12 cellular contexts compared by ENCODE assay signal in genomic region chr1:156112276-156113137, GRCh38. TPM values are rescaled to one million over a fixed set of nuclear protein-coding genes. Genes with fewer than 3 reads are reported as not detected.
A peak's percentile ranks its signal among the peaks of the same experiment; 100 is the strongest.
DNase-seq lines count a peak whose midpoint lies in the region; ATAC-seq and TF ChIP-seq lines count a peak whose summit lies in the region.
"Had no signal": no experiment of that assay in that cellular context is flagged by ENCODE, and none has a peak within 500 bp of the region (broad histone marks: within the 10 kb centered on the region; RNA-seq: fewer than 3 reads in every experiment).

No MANE protein-coding gene starts in this region.

- H3K9ac ChIP-seq in H9 (ENCODE audit: extremely low read depth, insufficient read length, low read length) (no peak overlapping the region), PC-3 (ENCODE audit: low read length) (no peak overlapping the region)

- no peak overlapping the region for H3K23ac ChIP-seq in H9 (ENCODE audit: insufficient read length, low read depth, low read length)

- H3K4me2 ChIP-seq in H9 (ENCODE audit: insufficient read depth, insufficient read length, low read length) (no peak overlapping the region), PC-3 (ENCODE audit: low read length) (no peak overlapping the region)

- no peak overlapping the region for H2BK20ac ChIP-seq in H9 (ENCODE audit: low read depth, low read length, poor library complexity, severe bottlenecking)

- TF ChIP-seq CTCF in H9 (conservative IDR thresholded peaks at IDR 0.05) = no peak
- TF ChIP-seq CTCF in WERI-Rb-1 (IDR thresholded peaks at IDR 0.05; ENCODE audit: low read depth, low read length) = no peak
- TF ChIP-seq CTCF in PC-3 (conservative IDR thresholded peaks at IDR 0.05; ENCODE audit: low read depth, low read length) = no peak
- no peak for TF ChIP-seq CTCF in lower lobe of right lung (IDR thresholded peaks at IDR 0.05)

- H3T11ph ChIP-seq in H9 (ENCODE audit: low read length) = no peak overlapping the region

- H4K5ac ChIP-seq in H9 (ENCODE audit: insufficient read length, low read depth, low read length) = no peak overlapping the region

- ATAC-seq in stimulated activated effector memory CD8-positive, alpha-beta T cell treated with anti-CD3 and anti-CD28 coated beads, Interleukin-12 subunit alpha, Interleukin-12 subunit beta, amount 100 ng/mL, for 72 hours = no peak
- no peak for ATAC-seq in PC-3
- ATAC-seq in GM19351 (IDR thresholded peaks at IDR 0.05; ENCODE audit: unreplicated experiment) = no peak
- no peak for ATAC-seq in lower lobe of right lung

- H3K9me3 ChIP-seq in H9 (ENCODE audit: control insufficient read depth, low read depth, low read length) (no peaks in the 10 kb centered on the region), WERI-Rb-1 (ENCODE audit: severe bottlenecking) (no peaks in the 10 kb centered on the region), PC-3 (ENCODE audit: low read length) (no peaks in the 10 kb centered on the region), lower lobe of right lung (no peaks in the 10 kb centered on the region)

- CTCF ChIA-PET in PC-3 (lab: Charles Lee) = no interaction called here

- H3K27ac ChIP-seq in H9 (ENCODE audit: insufficient read length, low read depth, low read length) (no peak overlapping the region), WERI-Rb-1 (peak overlapping the region; percentile 19), PC-3 (ENCODE audit: low read length) (no peak overlapping the region), lower lobe of right lung (no peak overlapping the region)

- H3K36me3 ChIP-seq in WERI-Rb-1 (peaks cover 5% of the 10 kb centered on the region; the same call in 1 of the 2 replicates), PC-3 (ENCODE audit: low read depth, low read length) (peaks cover 5% of the 10 kb centered on the region; the same call in 1 of the 2 replicates), lower lobe of right lung (no peaks in the 10 kb centered on the region)

- no peak overlapping the region for H2AK5ac ChIP-seq in H9 (ENCODE audit: insufficient read length, low read length)

- H2BK120ac ChIP-seq in H9 (ENCODE audit: low read depth, low read length, poor library complexity, severe bottlenecking) = no peak overlapping the region

- no peaks in the 10 kb centered on the region for H3K9me2 ChIP-seq in PC-3 (replicated peaks; ENCODE audit: low read length)

- H3K27me3 ChIP-seq in H9 (ENCODE audit: insufficient read depth, low read length) (no peaks in the 10 kb centered on the region), WERI-Rb-1 (ENCODE audit: insufficient read depth, low read depth, severe bottlenecking) (no peaks in the 10 kb centered on the region), PC-3 (ENCODE audit: low read length) (no peaks in the 10 kb centered on the region), lower lobe of right lung (ENCODE audit: low read depth) (no peaks in the 10 kb centered on the region)

- no peak overlapping the region for H4K8ac ChIP-seq in H9 (replicated peaks; ENCODE audit: insufficient read length, low read depth, low read length)

- H2AFZ ChIP-seq in H9 (ENCODE audit: low read length) = no peak overlapping the region
- H2AFZ ChIP-seq in PC-3 (ENCODE audit: low read length) = no peak overlapping the region

- H3K18ac ChIP-seq in H9 (ENCODE audit: insufficient read length, low read depth, low read length) = no peak overlapping the region

- WGBS in H9 (ENCODE audit: extremely low coverage, insufficient read length, low lambda C conversion rate) = no CpG with 5 or more reads among the region's 10 CpGs

- H3K36me3 Mint-ChIP-seq in H9 (ENCODE audit: insufficient read depth in 1 of 3, low read depth in 3 of 3) = peaks cover 0 to 2% (median 0%) of the 10 kb centered on the region in 3 experiments; a peak in 1 of 7 replicates
- H3K36me3 Mint-ChIP-seq in immature natural killer cell = no peaks in the 10 kb centered on the region
- H3K36me3 Mint-ChIP-seq in stimulated activated effector memory CD8-positive, alpha-beta T cell treated with anti-CD3 and anti-CD28 coated beads, Interleukin-12 subunit alpha, Interleukin-12 subunit beta, amount 100 ng/mL, for 72 hours = peaks cover 43% of the 10 kb centered on the region

- no peak overlapping the region for H2BK5ac ChIP-seq in H9 (ENCODE audit: insufficient read length, low read length)

- no peaks in the 10 kb centered on the region for H3K79me2 ChIP-seq in H9 (ENCODE audit: insufficient read depth, low read length)
- peaks cover 30% of the 10 kb centered on the region for H3K79me2 ChIP-seq in PC-3 (ENCODE audit: low read length)

- H4K91ac ChIP-seq in H9 (ENCODE audit: insufficient read length, low read depth, low read length) = no peak overlapping the region

- H4K20me1 ChIP-seq in H9 (ENCODE audit: control insufficient read depth, insufficient read depth, insufficient read length) = no peaks in the 10 kb centered on the region
- H4K20me1 ChIP-seq in PC-3 (ENCODE audit: low read length) = peaks cover 24% of the 10 kb centered on the region

- H3K56ac ChIP-seq in H9 (ENCODE audit: insufficient read length, low read depth, low read length) = no peak overlapping the region

- H3K79me1 ChIP-seq in H9 (ENCODE audit: insufficient read depth, low read depth, low read length, poor library complexity, severe bottlenecking) = no peaks in the 10 kb centered on the region

- no peak overlapping the region for H3K4ac ChIP-seq in H9 (ENCODE audit: low read depth, low read length)

- peaks cover 13% of the 10 kb centered on the region for H3K23me2 ChIP-seq in H9 (ENCODE audit: insufficient read length, low read depth, low read length, poor library complexity, severe bottlenecking)

- peaks cover 31 to 48% of the 10 kb centered on the region in 2 experiments for H3K4me1 Mint-ChIP-seq in H9
- peaks cover 17 to 23% of the 10 kb centered on the region in 2 donors for H3K4me1 Mint-ChIP-seq in immature natural killer cell
- H3K4me1 Mint-ChIP-seq in stimulated activated effector memory CD8-positive, alpha-beta T cell treated with anti-CD3 and anti-CD28 coated beads, Interleukin-12 subunit alpha, Interleukin-12 subunit beta, amount 100 ng/mL, for 72 hours = peaks cover 55% of the 10 kb centered on the region

- no peaks in the 10 kb centered on the region for H3F3A ChIP-seq in PC-3 (ENCODE audit: low read length, unreplicated experiment)

- H3K14ac ChIP-seq in H9 (ENCODE audit: insufficient read depth, low read length) = no peak overlapping the region

- peak overlapping the region; percentile 8 for H2BK12ac ChIP-seq in H9 (ENCODE audit: insufficient read length, low read depth, low read length)

- H3K4me3 ChIP-seq in WERI-Rb-1 (ENCODE audit: low read depth, low read length) (no peak overlapping the region), PC-3 (ENCODE audit: low read length) (no peak overlapping the region), lower lobe of right lung (no peak overlapping the region)

- POLR2A ChIA-PET in PC-3 (lab: Charles Lee; ENCODE audit: unreplicated experiment) = interaction anchor here (1.2 kb wide), 1 partner anchor 14 kb away, joined by 8 read pairs; no protein-coding TSS in a partner anchor

- H2BK15ac ChIP-seq in H9 (ENCODE audit: low read depth, low read length) = no peak overlapping the region

- no peaks in the 10 kb centered on the region; a peak in 1 of 5 replicates for H3K9me3 Mint-ChIP-seq in H9
- H3K9me3 Mint-ChIP-seq in immature natural killer cell = no peaks in the 10 kb centered on the region
- no peaks in the 10 kb centered on the region for H3K9me3 Mint-ChIP-seq in stimulated activated effector memory CD8-positive, alpha-beta T cell treated with anti-CD3 and anti-CD28 coated beads, Interleukin-12 subunit alpha, Interleukin-12 subunit beta, amount 100 ng/mL, for 72 hours
- H3K9me3 Mint-ChIP-seq: nephron progenitor cell had no signal

- no peak for DNase-seq in H9
- DNase-seq in WERI-Rb-1 = peak; percentile 60
- no peak for DNase-seq in immature natural killer cell
- DNase-seq in stimulated activated effector memory CD8-positive, alpha-beta T cell treated with anti-CD3 and anti-CD28 coated beads, Interleukin-12 subunit alpha, Interleukin-12 subunit beta, amount 100 ng/mL, for 72 hours (ENCODE audit: low spot score in 2 of 2) = no peak
- DNase-seq in PC-3 = no peak
- DNase-seq in UCSD-AML1 (lab: John Stamatoyannopoulos, UW; ENCODE audit: unreplicated experiment) = no peak
- DNase-seq in lower lobe of right lung = no peak
- DNase-seq: activated CD4-positive, alpha-beta T cell treated with anti-CD3 and anti-CD28 coated beads, Interleukin-2, amount 50 U/mL, for 48 hours; MM.1S; NCI-H345; nephron progenitor cell had no signal

- H3K4me1 ChIP-seq in H9 (ENCODE audit: insufficient read depth, low read length) (0 out of 2 replicates have a peak, but pooled peaks cover under 1% of the 10 kb centered on the region), PC-3 (ENCODE audit: insufficient read depth, low read length) (peaks cover 34% of the 10 kb centered on the region), lower lobe of right lung (peaks cover 19% of the 10 kb centered on the region)

- peak overlapping the region in 2 of 3 experiments; percentile 20 to 36; a peak in 1 of 7 replicates for H3K27ac Mint-ChIP-seq in H9
- peak overlapping the region in 4 of 6 donors; percentile 62 to 86 (median 76) for H3K27ac Mint-ChIP-seq in immature natural killer cell
- H3K27ac Mint-ChIP-seq in stimulated activated effector memory CD8-positive, alpha-beta T cell treated with anti-CD3 and anti-CD28 coated beads, Interleukin-12 subunit alpha, Interleukin-12 subunit beta, amount 100 ng/mL, for 72 hours = peak overlapping the region; percentile 94
- H3K27ac Mint-ChIP-seq: nephron progenitor cell had no signal

- intact Hi-C loops in PC-3 (cut with micrococcal nuclease) (no loop called here), lower lobe of right lung (cut with DNase I) (no loop called here)

- H3K27me3 Mint-ChIP-seq in H9 (ENCODE audit: low read depth) (peaks cover 11% of the 10 kb centered on the region), immature natural killer cell (ENCODE audit: low read depth in 3 of 3) (peaks cover 8 to 23% (median 13%) of the 10 kb centered on the region in 3 donors)

- H3K4me3 Mint-ChIP-seq in H9 (no peak overlapping the region; a peak in 1 of 5 replicates), immature natural killer cell (no peak overlapping the region)
- H3K4me3 Mint-ChIP-seq in stimulated activated effector memory CD8-positive, alpha-beta T cell treated with anti-CD3 and anti-CD28 coated beads, Interleukin-12 subunit alpha, Interleukin-12 subunit beta, amount 100 ng/mL, for 72 hours = peak overlapping the region; percentile 91

- no TSS peak for BruUV-seq in PC-3 (replicated peaks; lab: Mats Ljungman, UMichigan)

RNA-seq across cellular contexts. Expression of gene LMNA, which starts 2.0 kb away (rescaled TPM):
- total RNA-seq in H9 (2021) (51.0 and 52.7 TPM in 2 replicates), PC-3 (2014; rRNA removed) (864 and 1,095 TPM in 2 replicates), lower lobe of right lung (235 TPM)
- polyA plus RNA-seq in immature natural killer cell = 10 to 100 TPM in 2 of 3 donors, 1 to 10 TPM in 1; 4.4 to 14.0 (median 10.3) TPM

RNA-seq across cellular contexts. Expression of gene MEX3A, which starts 30.2 kb away (rescaled TPM):
- total RNA-seq in H9 (2021) (64.6 and 68.0 TPM in 2 replicates), PC-3 (2014; rRNA removed) (12.9 and 14.7 TPM in 2 replicates), lower lobe of right lung (0.74 TPM)
- polyA plus RNA-seq in immature natural killer cell = not detected

RNA-seq across cellular contexts. Expression of gene SEMA4A, which starts 40.9 kb away (rescaled TPM):
- total RNA-seq in H9 (2021) = 11.1 and 11.8 TPM in 2 replicates
- 10 to 100 TPM in 1 of 3 donors, 1 to 10 TPM in 2; 2.5 to 12.4 (median 3.2) TPM for polyA plus RNA-seq in immature natural killer cell
- 5.8 and 13.1 TPM in 2 replicates for total RNA-seq in PC-3 (2014; rRNA removed)
- 28.9 TPM for total RNA-seq in lower lobe of right lung

RNA-seq across cellular contexts. Expression of gene RAB25, which starts 51.5 kb away (rescaled TPM):
- 42.8 and 43.1 TPM in 2 replicates for total RNA-seq in H9 (2021)
- polyA plus RNA-seq in immature natural killer cell = not detected
- 18.1 and 18.5 TPM in 2 replicates for total RNA-seq in PC-3 (2014; rRNA removed)
- 58.0 TPM for total RNA-seq in lower lobe of right lung

RNA-seq across cellular contexts. Expression of gene LAMTOR2, which starts 57.9 kb away (rescaled TPM):
- total RNA-seq in H9 (2021) (50.6 and 55.0 TPM in 2 replicates), PC-3 (2014; rRNA removed) (130 TPM in 2 replicates), lower lobe of right lung (66.5 TPM)
- polyA plus RNA-seq in immature natural killer cell = 100 to 1,000 TPM; 144 to 204 (median 160) TPM

Comparison
In these comparisons a context has a peak if more than half of its experiments do, and no peak if none do; other contexts are left out.
1. H3K27ac Mint-ChIP-seq: peak in every context shown above with its lines; median percentile 94 in stimulated activated effector memory CD8-positive, alpha-beta T cell treated with anti-CD3 and anti-CD28 coated beads, Interleukin-12 subunit alpha, Interleukin-12 subunit beta, amount 100 ng/mL, for 72 hours; 76 in immature natural killer cell; 28 in H9.